ENCODE assay signal across 7 cellular contexts in genomic region chr11:118684187-118684586, GRCh38.
"Had no signal": no experiment of that assay in that cellular context is flagged by ENCODE, and none has a peak within 500 bp of the region (broad histone marks: within the 10 kb centered on the region; RNA-seq: fewer than 3 reads in every experiment).

No MANE protein-coding gene starts in this region.

- H3K4me3 ChIP-seq: GM12878 had no signal

- DNase-seq: GDM1, GF-D8 had no signal

- FAIRE-seq: GM12878, GM12891, GM12892, GM18507, GM19239 had no signal
